ENCODE assay signal across 19 cellular contexts in genomic region chr9:98598861-98599260, GRCh38.
"Had no signal": no experiment of that assay in that cellular context is flagged by ENCODE, and none has a peak within 500 bp of the region (broad histone marks: within the 10 kb centered on the region; RNA-seq: fewer than 3 reads in every experiment).

No MANE protein-coding gene starts in this region.

- H3K36me3 ChIP-seq: MG63 had no signal

- H3K27me3 ChIP-seq: MG63 had no signal

- H3K4me3 ChIP-seq: MG63 had no signal

- DNase-seq: Karpas-422, KG1, MG63, NCI-H1092, NCI-H1105 treated with DMSO at 0.1 percent for 48 hours, NCI-H1417 treated with DMSO at 0.1 percent for 48 hours, NCI-H146, NCI-H1694 treated with DMSO at 0.1 percent for 48 hours, NCI-H1930, NCI-H2081, NCI-H2171, NCI-H226, NCI-H446, NCI-H510A, NCI-H524 treated with DMSO at 0.1 percent for 48 hours, NCI-H774, RPMI8226, SHP77, SK-N-SH had no signal

- H3K9me3 ChIP-seq: MG63, SK-N-SH had no signal
